8 cellular contexts compared by ENCODE assay signal in genomic region chr3:125520563-125520919, GRCh38. TPM values are rescaled to one million over a fixed set of nuclear protein-coding genes. Genes with fewer than 3 reads are reported as not detected.
A peak's percentile ranks its signal among the peaks of the same experiment; 100 is the strongest.
DNase-seq lines count a peak whose midpoint lies in the region; ATAC-seq, FAIRE-seq and TF ChIP-seq lines count a peak whose summit lies in the region.
"Not testable (repeated sequence)": the region's sequence is repeated elsewhere in the genome, so short reads cannot be mapped to it uniquely, and the experiment has no call there.

No MANE protein-coding gene starts in this region.

- H3K56ac ChIP-seq in IMR-90 (ENCODE audit: extremely low read depth, insufficient read depth, low read length), result peak overlapping the region; percentile 73; the same call in 1 of the 2 replicates

- H2AFZ ChIP-seq in IMR-90 (replicated peaks; ENCODE audit: low read length, poor library complexity) (peak overlapping the region; percentile 100), astrocyte (ENCODE audit: low read depth, low read length) (peak overlapping the region; percentile 99), neural progenitor cell (replicated peaks) (peak overlapping the region; percentile 59)

- H3K4me1 Mint-ChIP-seq in astrocyte (ENCODE audit: low read depth, unreplicated experiment), result not testable (repeated sequence)
- H3K4me1 Mint-ChIP-seq in neural progenitor cell, result peaks cover 20% of the 10 kb centered on the region

- POLR2A ChIA-PET in IMR-90 (lab: Charles Lee; ENCODE audit: unreplicated experiment), result interaction anchor here (0.6 kb wide), 1 partner anchor 9 kb away, joined by 3 read pairs; no protein-coding TSS in a partner anchor

- intact Hi-C loops in IMR-90 (cut with micrococcal nuclease), result not testable (repeated sequence)

- H3K4me3 ChIP-seq in BLaER1 treated with 17β-estradiol and CSF1 and Interleukin-3, amounts not matched to agents 10 nM and 100 nM, result peak overlapping the region; percentile 85 to 97 (median 89)
- H3K4me3 ChIP-seq in IMR-90 (ENCODE audit: insufficient read depth, low read depth, low read length) (peak overlapping the region; percentile 87), astrocyte (ENCODE audit: insufficient read depth, low read depth, low read length) (peak overlapping the region; percentile 80), epithelial cell of esophagus (ENCODE audit: low read length) (peak overlapping the region; percentile 75), kidney epithelial cell (ENCODE audit: low read depth, low read length) (peak overlapping the region; percentile 72), neural progenitor cell (peak overlapping the region; percentile 71), stomach smooth muscle (ENCODE audit: low read length in 2 of 2) (peak overlapping the region; percentile 80 to 88)

- H3K27me3 ChIP-seq in BLaER1 treated with 17β-estradiol and CSF1 and Interleukin-3, amounts not matched to agents 10 nM and 100 nM; IMR-90 (ENCODE audit: control insufficient read depth, insufficient read depth, low read length); astrocyte (ENCODE audit: insufficient read depth, low read length); kidney epithelial cell (ENCODE audit: control insufficient read depth, insufficient read depth, low read length); neural progenitor cell; stomach smooth muscle (ENCODE audit: control insufficient read depth in 1 of 2, insufficient read depth in 2 of 2, low read length in 2 of 2): not testable (repeated sequence)

- 0 out of 2 replicates have a peak overlapping the region, but pooled peaks have one; percentile 61 for H2AK5ac ChIP-seq in IMR-90 (ENCODE audit: low read depth, low read length)

- H2BK120ac ChIP-seq in IMR-90 (ENCODE audit: low read depth, low read length), result peak overlapping the region; percentile 95

- 80% methylated on average over 1 of the region's 15 CpGs; no CpG with 5 or more reads in 1 of the 2 experiments for WGBS in IMR-90 (ENCODE audit: extremely low coverage in 2 of 2, insufficient read length in 1 of 2), 2 experiments

- H3K27ac ChIP-seq in BLaER1 treated with 17β-estradiol and CSF1 and Interleukin-3, amounts not matched to agents 10 nM and 100 nM, result peak overlapping the region in 10 of 11 experiments; percentile 60 to 89 (median 86); a peak in 20 of 22 replicates
- peak overlapping the region; percentile 59 for H3K27ac ChIP-seq in IMR-90 (ENCODE audit: insufficient read depth, low read length)
- H3K27ac ChIP-seq in VCaP, result peak overlapping the region; percentile 84
- H3K27ac ChIP-seq in astrocyte (ENCODE audit: low read depth, low read length), result peak overlapping the region; percentile 82
- H3K27ac ChIP-seq in neural progenitor cell, result not testable (repeated sequence)
- peak overlapping the region; percentile 62 for H3K27ac ChIP-seq in stomach smooth muscle (ENCODE audit: low read length)

- dilution Hi-C loops in IMR-90 (cut with HindIII; ENCODE audit: low sequenced_read_pairs, unreplicated experiment), result not testable (repeated sequence)

- H3K9me3 ChIP-seq in BLaER1 treated with 17β-estradiol and CSF1 and Interleukin-3, amounts not matched to agents 10 nM and 100 nM (replicated peaks in 1 of 11); IMR-90 (ENCODE audit: control insufficient read depth, insufficient read depth, low read length); astrocyte (ENCODE audit: insufficient read depth, low read depth, low read length); neural progenitor cell (ENCODE audit: low read depth); stomach smooth muscle (ENCODE audit: control insufficient read depth in 2 of 2, low read length in 2 of 2): not testable (repeated sequence)

- peak overlapping the region; percentile 62 for H3K18ac ChIP-seq in IMR-90 (ENCODE audit: low read depth, low read length)

- FAIRE-seq in astrocyte (lab: Jason Lieb, UNC), result not testable (repeated sequence)

- in situ Hi-C loops in IMR-90 (cut with MboI; ENCODE audit: low sequenced_read_pairs), result not testable (repeated sequence)

- not testable (repeated sequence) for TF ChIP-seq RAD21 in IMR-90 (IDR thresholded peaks at IDR 0.05; ENCODE audit: low read length)

- DNase-seq in IMR-90; astrocyte (ENCODE audit: low read depth); epithelial cell of esophagus (ENCODE audit: low read depth); kidney epithelial cell (ENCODE audit: low read depth); neural progenitor cell (ENCODE audit: low spot score): not testable (repeated sequence)

- H2BK15ac ChIP-seq in IMR-90 (ENCODE audit: low read depth, low read length), result peak overlapping the region; percentile 97; the same call in 1 of the 3 replicates

- H3K4me1 ChIP-seq in BLaER1 treated with 17β-estradiol and CSF1 and Interleukin-3, amounts not matched to agents 10 nM and 100 nM, result peaks cover 14 to 34% (median 22%) of the 10 kb centered on the region in 10 experiments
- not testable (repeated sequence) for H3K4me1 ChIP-seq in IMR-90 (ENCODE audit: control insufficient read depth, insufficient read depth, low read length); astrocyte (ENCODE audit: insufficient read depth, low read length); neural progenitor cell
- peaks cover 15% of the 10 kb centered on the region for H3K4me1 ChIP-seq in stomach smooth muscle (ENCODE audit: control insufficient read depth, insufficient read depth, low read length)

- not testable (repeated sequence) for H2BK20ac ChIP-seq in IMR-90 (ENCODE audit: low read depth, low read length)

- H3K79me1 ChIP-seq in IMR-90 (ENCODE audit: low read depth in 1 of 2, low read length in 2 of 2), result peaks cover 7 to 44% of the 10 kb centered on the region in 2 experiments

- H3K4me3 Mint-ChIP-seq in astrocyte (ENCODE audit: unreplicated experiment), result peak overlapping the region; percentile 97
- H3K4me3 Mint-ChIP-seq in neural progenitor cell, result peak overlapping the region; percentile 96

- TF ChIP-seq POLR2A in IMR-90 (IDR thresholded peaks at IDR 0.05; ENCODE audit: low read depth, low read length), result not testable (repeated sequence)

- H3F3A ChIP-seq in neural progenitor cell (ENCODE audit: low read depth), result not testable (repeated sequence)

- H3K14ac ChIP-seq in IMR-90 (replicated peaks; ENCODE audit: low read depth, low read length), result peak overlapping the region; percentile 100

- peak overlapping the region; percentile 94 for H4K91ac ChIP-seq in IMR-90 (ENCODE audit: insufficient read depth, low read depth, low read length)

- not testable (repeated sequence) for H3K27me3 Mint-ChIP-seq in astrocyte (ENCODE audit: low read depth, unreplicated experiment); neural progenitor cell (ENCODE audit: insufficient read depth, low read depth)

- H3K79me2 ChIP-seq in astrocyte (ENCODE audit: insufficient read depth, low read length) (peaks cover 49% of the 10 kb centered on the region), neural progenitor cell (ENCODE audit: low read depth) (peaks cover 41% of the 10 kb centered on the region)

- H2BK5ac ChIP-seq in IMR-90 (ENCODE audit: low read depth, low read length, poor library complexity, severe bottlenecking), result peak overlapping the region; percentile 83

- peak overlapping the region; percentile 100; the same call in 1 of the 2 replicates for H3K23ac ChIP-seq in IMR-90 (ENCODE audit: low read depth, low read length)

- peak overlapping the region; percentile 82 to 99 for H4K8ac ChIP-seq in IMR-90 (ENCODE audit: low read depth in 2 of 2, low read length in 2 of 2)

- H3K9me3 Mint-ChIP-seq in astrocyte (ENCODE audit: unreplicated experiment); neural progenitor cell: not testable (repeated sequence)

- CTCF ChIA-PET in IMR-90 (lab: Yijun Ruan, JAX), result not testable (repeated sequence)

- H3K4ac ChIP-seq in IMR-90 (ENCODE audit: low read depth, low read length), result peak overlapping the region; percentile 100

- peak overlapping the region; percentile 92 for H4K5ac ChIP-seq in IMR-90 (ENCODE audit: low read depth, low read length)

- BruUV-seq in IMR-90 (replicated peaks; lab: Mats Ljungman, UMichigan), result not testable (repeated sequence)

- H4K20me1 ChIP-seq in BLaER1 treated with 17β-estradiol and CSF1 and Interleukin-3, amounts not matched to agents 10 nM and 100 nM, result peaks cover 10 to 39% (median 21%) of the 10 kb centered on the region in 11 experiments; a peak in 18 of 22 replicates
- not testable (repeated sequence) for H4K20me1 ChIP-seq in IMR-90 (ENCODE audit: insufficient read depth, low read length)
- peaks cover 19% of the 10 kb centered on the region for H4K20me1 ChIP-seq in astrocyte (ENCODE audit: insufficient read depth, low read length)
- peaks cover 13% of the 10 kb centered on the region for H4K20me1 ChIP-seq in neural progenitor cell (ENCODE audit: low read depth)

- H3K27ac Mint-ChIP-seq in astrocyte (ENCODE audit: unreplicated experiment), result peak overlapping the region; percentile 72
- H3K27ac Mint-ChIP-seq in neural progenitor cell, result peak overlapping the region; percentile 95

- peak overlapping the region; percentile 17 for H2AK9ac ChIP-seq in IMR-90 (replicated peaks; ENCODE audit: low read depth, low read length, poor library complexity)

- not testable (repeated sequence) for ATAC-seq in IMR-90 (ENCODE audit: low read depth)

- TF ChIP-seq CTCF in IMR-90 (conservative IDR thresholded peaks at IDR 0.05; ENCODE audit: low read depth, low read length); VCaP (conservative IDR thresholded peaks at IDR 0.05); astrocyte (IDR thresholded peaks at IDR 0.05; ENCODE audit: insufficient read depth, low read depth, low read length); epithelial cell of esophagus (IDR thresholded peaks at IDR 0.05; ENCODE audit: insufficient read depth, low read depth, low read length, missing control alignments); kidney epithelial cell (IDR thresholded peaks at IDR 0.05; ENCODE audit: insufficient read depth, low read length, poor library complexity, severe bottlenecking); neural progenitor cell (IDR thresholded peaks at IDR 0.05): not testable (repeated sequence)

- H3K9ac ChIP-seq in BLaER1 treated with 17β-estradiol and CSF1 and Interleukin-3, amounts not matched to agents 10 nM and 100 nM, result peak overlapping the region; percentile 90 to 96 (median 93)
- H3K9ac ChIP-seq in IMR-90 (ENCODE audit: low read depth, low read length), result peak overlapping the region; percentile 73
- H3K9ac ChIP-seq in astrocyte (ENCODE audit: low read length), result peak overlapping the region; percentile 96
- H3K9ac ChIP-seq in neural progenitor cell, result not testable (repeated sequence)
- H3K9ac ChIP-seq in stomach smooth muscle (ENCODE audit: low read length in 2 of 2), result peak overlapping the region; percentile 88 to 91

- H3K4me2 ChIP-seq in BLaER1 treated with 17β-estradiol and CSF1 and Interleukin-3, amounts not matched to agents 10 nM and 100 nM, result peak overlapping the region; percentile 77 to 95 (median 90)
- H3K4me2 ChIP-seq in IMR-90 (ENCODE audit: low read depth, low read length) (peak overlapping the region; percentile 82), astrocyte (ENCODE audit: low read length) (peak overlapping the region; percentile 94), neural progenitor cell (peak overlapping the region; percentile 87)

- peaks cover 12 to 29% (median 25%) of the 10 kb centered on the region in 11 experiments for H3K36me3 ChIP-seq in BLaER1 treated with 17β-estradiol and CSF1 and Interleukin-3, amounts not matched to agents 10 nM and 100 nM
- H3K36me3 ChIP-seq in IMR-90 (ENCODE audit: control insufficient read depth, insufficient read depth, low read length); astrocyte (ENCODE audit: insufficient read depth, low read length); kidney epithelial cell (ENCODE audit: control insufficient read depth, insufficient read depth, low read length); neural progenitor cell; stomach smooth muscle (ENCODE audit: control insufficient read depth in 2 of 2, insufficient read depth in 2 of 2, low read length in 2 of 2): not testable (repeated sequence)

- not testable (repeated sequence) for H3K9me1 ChIP-seq in IMR-90 (ENCODE audit: insufficient read depth, low read length)

- not testable (repeated sequence) for H3K36me3 Mint-ChIP-seq in astrocyte (ENCODE audit: low read depth, unreplicated experiment); neural progenitor cell

RNA-seq across cellular contexts. Expression of gene SNX4, which starts 0.5 kb away (rescaled TPM):
- total RNA-seq in IMR-90 (2012; rRNA removed), result 25.6 and 42.2 TPM in 2 replicates
- polyA plus RNA-seq in IMR-90 (2012; rRNA removed), result 8.3 and 10.7 TPM in 2 replicates
- 2.9 and 5.7 TPM in 2 replicates for polyA plus RNA-seq in IMR-90 (2012; cell fraction: cytosol; rRNA removed)
- polyA plus RNA-seq in IMR-90 (2012; cell fraction: nucleus; rRNA removed; ENCODE audit: low replicate concordance), result 3.3 and 7.3 TPM in 2 replicates
- total RNA-seq in astrocyte, result 40.4 and 41.8 TPM in 2 replicates
- 29.4 and 37.8 TPM in 2 replicates for total RNA-seq in kidney epithelial cell
- total RNA-seq in neural progenitor cell (ENCODE audit: low replicate concordance), result 51.9 and 65.4 TPM in 2 replicates
